13 cellular contexts compared by ENCODE assay signal in the genomic region with DNA sequence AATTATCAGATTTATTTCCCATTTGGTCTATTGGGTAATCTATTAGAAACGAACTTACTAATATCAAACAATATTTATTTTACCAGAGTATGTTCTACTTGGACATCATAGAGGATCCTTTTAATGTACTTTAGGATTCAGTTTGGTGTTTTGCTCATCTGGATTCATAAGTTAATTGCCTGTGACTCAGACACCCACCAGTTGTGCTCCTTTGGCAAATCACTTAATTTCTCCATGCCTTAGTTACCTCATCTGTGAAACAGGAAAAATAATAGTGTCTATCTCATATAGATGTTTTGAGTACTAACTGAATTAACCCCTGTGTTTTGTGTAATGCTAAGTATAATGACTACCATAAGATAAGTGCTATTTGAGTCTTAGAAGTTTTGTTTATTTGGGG.
DNase-seq lines count a peak whose midpoint lies in the region; ATAC-seq and FAIRE-seq lines count a peak whose summit lies in the region.
"Had no signal": no experiment of that assay in that cellular context is flagged by ENCODE, and none has a peak within 500 bp of the region (broad histone marks: within the 10 kb centered on the region; RNA-seq: fewer than 3 reads in every experiment).

No MANE protein-coding gene starts in this region.

- no peak overlapping the region for H3K4me3 Mint-ChIP-seq in activated T-cell treated with anti-CD3 and anti-CD28 coated beads, Interleukin-2, amount 50 U/mL, for 72 hours
- H3K4me3 Mint-ChIP-seq: CD4-positive, alpha-beta memory T cell had no signal

- H3K27me3 Mint-ChIP-seq in activated T-cell treated with anti-CD3 and anti-CD28 coated beads, Interleukin-2, amount 50 U/mL, for 72 hours (ENCODE audit: low read depth): no peaks in the 10 kb centered on the region

- peak; percentile 13 for DNase-seq in Daoy (ENCODE audit: low read depth)
- DNase-seq in LHCN-M2 (ENCODE audit: low read depth): peak; percentile 53
- no peak for DNase-seq in activated gamma-delta T cell treated with Interleukin-2 at 50 U/mL for 16 hours
- DNase-seq in SIG-M5 treated with dmso at 0.1 percent for 504 hours (lab: John Stamatoyannopoulos, UW; ENCODE audit: unreplicated experiment): no peak
- DNase-seq in activated T-cell treated with anti-CD3 and anti-CD28 coated beads, Interleukin-2, amount 50 U/mL, for 72 hours: no peak
- DNase-seq in NCI-H1694 treated with DMSO at 0.1 percent for 48 hours (lab: John Stamatoyannopoulos, UW): no peak
- DNase-seq: BE2C; CD4-positive, alpha-beta memory T cell; DMS79; GDM1 had no signal

- peaks cover 0 to 2% of the 10 kb centered on the region in 2 donors for H3K36me3 Mint-ChIP-seq in activated T-cell treated with anti-CD3 and anti-CD28 coated beads, Interleukin-2, amount 50 U/mL, for 72 hours (ENCODE audit: insufficient read depth in 2 of 2)

- peak; percentile 45 for FAIRE-seq in endometrium (lab: Jason Lieb, UNC)
- FAIRE-seq: GM12892, GM19239 had no signal

- no peak for ATAC-seq in activated T-cell treated with anti-CD3 and anti-CD28 coated beads, Interleukin-2, amount 50 U/mL, for 72 hours (replicated peaks in 1 of 2)

- peaks cover 0 to 7% of the 10 kb centered on the region in 2 donors for H3K9me3 Mint-ChIP-seq in activated T-cell treated with anti-CD3 and anti-CD28 coated beads, Interleukin-2, amount 50 U/mL, for 72 hours

- no peaks in the 10 kb centered on the region for H3K4me1 Mint-ChIP-seq in activated T-cell treated with anti-CD3 and anti-CD28 coated beads, Interleukin-2, amount 50 U/mL, for 72 hours (ENCODE audit: low read depth)

- H3K27ac Mint-ChIP-seq in activated T-cell treated with anti-CD3 and anti-CD28 coated beads, Interleukin-2, amount 50 U/mL, for 72 hours: no peak overlapping the region
- H3K27ac Mint-ChIP-seq: CD4-positive, alpha-beta memory T cell had no signal

Comparison
In these comparisons a context has a peak if more than half of its experiments do, and no peak if none do; other contexts are left out.
1. DNase-seq: peak in Daoy (single experiment) and LHCN-M2 (single experiment); none in activated gamma-delta T cell treated with Interleukin-2 at 50 U/mL for 16 hours (single experiment), SIG-M5 treated with dmso at 0.1 percent for 504 hours (single experiment), activated T-cell treated with anti-CD3 and anti-CD28 coated beads, Interleukin-2, amount 50 U/mL, for 72 hours (0 of 2) and NCI-H1694 treated with DMSO at 0.1 percent for 48 hours (single experiment).